Comparison of ENCODE assay signal across 16 cellular contexts in the genomic region with DNA sequence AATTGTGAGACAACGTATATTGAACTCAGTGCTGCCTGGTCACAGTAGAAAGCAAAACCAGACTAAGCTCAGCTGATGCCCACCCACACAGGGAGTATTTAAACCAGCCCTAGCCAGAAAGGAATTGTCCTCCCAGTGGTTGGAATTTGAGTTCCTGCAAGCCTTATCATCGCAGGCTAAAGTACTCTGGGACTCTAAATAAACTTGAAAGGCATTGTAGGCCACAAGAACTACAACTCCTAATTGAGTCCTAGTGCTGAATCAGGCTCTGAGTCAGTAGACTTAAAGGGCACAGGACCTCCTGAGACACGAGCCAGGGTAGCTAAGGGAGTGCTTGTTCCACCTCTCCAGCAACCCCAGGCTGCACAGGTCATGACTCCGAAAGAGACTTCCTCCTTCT.
DNase-seq lines count a peak whose midpoint lies in the region; TF ChIP-seq lines count a peak whose summit lies in the region.
"Had no signal": no experiment of that assay in that cellular context is flagged by ENCODE, and none has a peak within 500 bp of the region (broad histone marks: within the 10 kb centered on the region; RNA-seq: fewer than 3 reads in every experiment).

No MANE protein-coding gene starts in this region.

- no peaks in the 10 kb centered on the region for H3K27me3 ChIP-seq in Caco-2 (replicated peaks; ENCODE audit: control insufficient read depth, insufficient read depth, low read length)
- no peaks in the 10 kb centered on the region for H3K27me3 ChIP-seq in mesendoderm (ENCODE audit: insufficient read depth, low read length, poor library complexity)
- no peaks in the 10 kb centered on the region for H3K27me3 ChIP-seq in uterus
- no peaks in the 10 kb centered on the region for H3K27me3 ChIP-seq in BE2C
- H3K27me3 ChIP-seq: body of pancreas had no signal

- H3K4me3 Mint-ChIP-seq in Caco-2 (ENCODE audit: unreplicated experiment) = no peak overlapping the region
- no peak overlapping the region for H3K4me3 Mint-ChIP-seq in activated naive CD4-positive, alpha-beta T cell treated with anti-CD3 and anti-CD28 coated beads, Interleukin-2, amount 10 ng/mL, durations not matched to agents 7 days and 5 days
- H3K4me3 Mint-ChIP-seq: CD14-positive monocyte, IgD-negative memory B cell had no signal

- no peaks in the 10 kb centered on the region for H3K9me3 Mint-ChIP-seq in Caco-2 (ENCODE audit: unreplicated experiment)
- H3K9me3 Mint-ChIP-seq in activated naive CD4-positive, alpha-beta T cell treated with anti-CD3 and anti-CD28 coated beads, Interleukin-2, amount 10 ng/mL, durations not matched to agents 7 days and 5 days = peaks cover 2% of the 10 kb centered on the region

- H3K79me1 ChIP-seq in mesendoderm (ENCODE audit: low read length) = no peaks in the 10 kb centered on the region

- H4K5ac ChIP-seq in mesendoderm (ENCODE audit: low read length) = no peak overlapping the region

- no peak overlapping the region for H3K27ac Mint-ChIP-seq in Caco-2 (ENCODE audit: unreplicated experiment)
- no peak overlapping the region for H3K27ac Mint-ChIP-seq in activated naive CD4-positive, alpha-beta T cell treated with anti-CD3 and anti-CD28 coated beads, Interleukin-2, amount 10 ng/mL, durations not matched to agents 7 days and 5 days
- H3K27ac Mint-ChIP-seq: CD14-positive monocyte, IgD-negative memory B cell had no signal

- CTCF ChIA-PET in Caco-2 (lab: Charles Lee) = no interaction called here
- CTCF ChIA-PET in activated naive CD4-positive, alpha-beta T cell treated with anti-CD3 and anti-CD28 coated beads, Interleukin-2, amount 10 ng/mL, durations not matched to agents 7 days and 5 days (lab: Charles Lee) = no interaction called here

- H3K4me1 ChIP-seq in Caco-2 (peaks cover 14% of the 10 kb centered on the region), mesendoderm (ENCODE audit: control insufficient read depth, low read depth, low read length) (peaks cover 2% of the 10 kb centered on the region), uterus (no peaks in the 10 kb centered on the region), BE2C (no peaks in the 10 kb centered on the region)
- H3K4me1 ChIP-seq: body of pancreas, lower lobe of right lung had no signal

- POLR2A ChIA-PET in Caco-2 (lab: Charles Lee) = no interaction called here

- H3K36me3 ChIP-seq in Caco-2 (ENCODE audit: control insufficient read depth, insufficient read depth, low read length) (no peaks in the 10 kb centered on the region), mesendoderm (ENCODE audit: control insufficient read depth, insufficient read depth, low read length) (no peaks in the 10 kb centered on the region), uterus (no peaks in the 10 kb centered on the region), BE2C (no peaks in the 10 kb centered on the region)
- H3K36me3 ChIP-seq: lower lobe of right lung had no signal

- H3K4me2 ChIP-seq in mesendoderm (ENCODE audit: low read length) = no peak overlapping the region

- TF ChIP-seq CTCF in Caco-2 (IDR thresholded peaks at IDR 0.05; ENCODE audit: insufficient read depth in 1 of 2, low read depth in 1 of 2, low read length in 1 of 2, severe bottlenecking in 1 of 2, unreplicated experiment in 1 of 2) = peak in 1 of 2 experiments; percentile 8
- TF ChIP-seq CTCF in uterus (IDR thresholded peaks at IDR 0.05) = no peak
- no peak for TF ChIP-seq CTCF in BE2C (IDR thresholded peaks at IDR 0.05; ENCODE audit: low read depth, low read length)

- peak overlapping the region; percentile 18 for H3K56ac ChIP-seq in mesendoderm (ENCODE audit: low read length)

- H3K27ac ChIP-seq in mesendoderm (ENCODE audit: low read depth, low read length) (no peak overlapping the region), uterus (no peak overlapping the region)
- H3K27ac ChIP-seq: body of pancreas, lower lobe of right lung had no signal

- no peaks in the 10 kb centered on the region for H3K36me3 Mint-ChIP-seq in Caco-2 (ENCODE audit: insufficient read depth, unreplicated experiment)
- no peaks in the 10 kb centered on the region for H3K36me3 Mint-ChIP-seq in activated naive CD4-positive, alpha-beta T cell treated with anti-CD3 and anti-CD28 coated beads, Interleukin-2, amount 10 ng/mL, durations not matched to agents 7 days and 5 days
- H3K36me3 Mint-ChIP-seq: CD14-positive monocyte, IgD-negative memory B cell had no signal

- no peak overlapping the region for H2BK120ac ChIP-seq in mesendoderm (ENCODE audit: low read depth, low read length)

- no peaks in the 10 kb centered on the region for H3K4me1 Mint-ChIP-seq in Caco-2 (ENCODE audit: low read depth, unreplicated experiment)
- H3K4me1 Mint-ChIP-seq in activated naive CD4-positive, alpha-beta T cell treated with anti-CD3 and anti-CD28 coated beads, Interleukin-2, amount 10 ng/mL, durations not matched to agents 7 days and 5 days = no peaks in the 10 kb centered on the region
- H3K4me1 Mint-ChIP-seq: CD14-positive monocyte had no signal

- H4K8ac ChIP-seq in mesendoderm (ENCODE audit: low read depth, low read length) = no peak overlapping the region

- DNase-seq in Caco-2 (peak; percentile 36 to 39), LHCN-M2 (ENCODE audit: low read depth) (peak; percentile 86), dedifferentiated amniotic fluid mesenchymal stem cell (ENCODE audit: extremely low spot score) (peak; percentile 44), mesendoderm (peak; percentile 93), posterior vena cava (ENCODE audit: low spot score) (no peak), uterus (no peak), BE2C (no peak)
- no peak for DNase-seq in activated naive CD4-positive, alpha-beta T cell treated with anti-CD3 and anti-CD28 coated beads, Interleukin-2, amount 10 ng/mL, durations not matched to agents 7 days and 5 days
- DNase-seq: activated CD4-positive, alpha-beta T cell treated with anti-CD3 and anti-CD28 coated beads, Interleukin-2, amount 50 U/mL, for 4 hours; body of pancreas; lower lobe of right lung; NCI-H1436; nucleus accumbens; T-helper 9 cell had no signal

- H3K9me3 ChIP-seq in Caco-2 (no peaks in the 10 kb centered on the region), uterus (no peaks in the 10 kb centered on the region), BE2C (no peaks in the 10 kb centered on the region)
- H3K9me3 ChIP-seq: body of pancreas, lower lobe of right lung had no signal

- no peaks in the 10 kb centered on the region for H3K27me3 Mint-ChIP-seq in Caco-2 (ENCODE audit: insufficient read depth, unreplicated experiment)
- H3K27me3 Mint-ChIP-seq in activated naive CD4-positive, alpha-beta T cell treated with anti-CD3 and anti-CD28 coated beads, Interleukin-2, amount 10 ng/mL, durations not matched to agents 7 days and 5 days = no peaks in the 10 kb centered on the region
- H3K27me3 Mint-ChIP-seq: IgD-negative memory B cell had no signal

- H3K9ac ChIP-seq in mesendoderm (ENCODE audit: low read length) = no peak overlapping the region

- H2BK15ac ChIP-seq in mesendoderm (replicated peaks; ENCODE audit: low read depth) = no peak overlapping the region

- no peak overlapping the region for H3K23ac ChIP-seq in mesendoderm (ENCODE audit: low read length)

- BruUV-seq in Caco-2 (replicated peaks; lab: Mats Ljungman, UMichigan) = no TSS peak

- no peaks in the 10 kb centered on the region for H3K79me2 ChIP-seq in mesendoderm (ENCODE audit: control insufficient read depth, insufficient read depth, low read length)

- H3K4ac ChIP-seq in mesendoderm (ENCODE audit: low read depth, low read length) = no peak overlapping the region

- no peak overlapping the region for H2BK5ac ChIP-seq in mesendoderm (ENCODE audit: low read length)

- no peak overlapping the region for H2AK5ac ChIP-seq in mesendoderm (ENCODE audit: low read length)

- H3K4me3 ChIP-seq in Caco-2 (ENCODE audit: low read depth, low read length) = no peak overlapping the region
- no peak overlapping the region for H3K4me3 ChIP-seq in mesendoderm (ENCODE audit: low read length)
- H3K4me3 ChIP-seq in uterus = no peak overlapping the region
- no peak overlapping the region for H3K4me3 ChIP-seq in BE2C (ENCODE audit: low read depth, low read length)
- H3K4me3 ChIP-seq: body of pancreas, lower lobe of right lung had no signal

- no peak for TF ChIP-seq POLR2A in uterus (IDR thresholded peaks at IDR 0.05)

- intact Hi-C loops in Caco-2 (cut with micrococcal nuclease; ENCODE audit: unreplicated experiment) = loop anchor here (10.0 kb wide), 1 partner anchor 149 kb away; no protein-coding TSS in a partner anchor
- intact Hi-C loops in posterior vena cava (cut with DNase I) = no loop called here
- intact Hi-C loops in uterus (cut with DNase I; ENCODE audit: low total_unique reads) = no loop called here

- WGBS in mesendoderm (ENCODE audit: extremely low coverage, insufficient coverage, low lambda C conversion rate) = no CpG with 5 or more reads among the region's 4 CpGs

- no peak overlapping the region for H3K18ac ChIP-seq in mesendoderm (ENCODE audit: low read length)

Comparison
In these comparisons a context has a peak if more than half of its experiments do, and no peak if none do; other contexts are left out.
1. DNase-seq: peak in Caco-2 (2 of 2), LHCN-M2 (single experiment), dedifferentiated amniotic fluid mesenchymal stem cell (single experiment) and mesendoderm (single experiment); none in posterior vena cava (single experiment), activated naive CD4-positive, alpha-beta T cell treated with anti-CD3 and anti-CD28 coated beads, Interleukin-2, amount 10 ng/mL, durations not matched to agents 7 days and 5 days (single experiment), uterus (0 of 2) and BE2C (single experiment).